26 cellular contexts compared by ENCODE assay signal in genomic region chr16:12433691-12434390, GRCh38.
A peak's percentile ranks its signal among the peaks of the same experiment; 100 is the strongest.
DNase-seq lines count a peak whose midpoint lies in the region; ATAC-seq and TF ChIP-seq lines count a peak whose summit lies in the region.
"Had no signal": no experiment of that assay in that cellular context is flagged by ENCODE, and none has a peak within 500 bp of the region (broad histone marks: within the 10 kb centered on the region; RNA-seq: fewer than 3 reads in every experiment).

No MANE protein-coding gene starts in this region.

- H3K4me3 ChIP-seq in neutrophil (ENCODE audit: low read depth in 1 of 2, low read length in 1 of 2) = no peak overlapping the region
- H3K4me3 ChIP-seq: SJCRH30 had no signal

- H3K4me1 Mint-ChIP-seq in IgD-negative memory B cell = peaks cover 9 to 22% (median 10%) of the 10 kb centered on the region in 3 donors

- H3K27ac ChIP-seq in cingulate gyrus (ENCODE audit: low read depth, low read length) (peak overlapping the region; percentile 33), neutrophil (peak overlapping the region; percentile 8)
- H3K27ac ChIP-seq: SJCRH30, WERI-Rb-1 had no signal

- H3K36me3 Mint-ChIP-seq in IgD-negative memory B cell = peaks cover 1% of the 10 kb centered on the region

- H3K4me1 ChIP-seq in neutrophil (ENCODE audit: control insufficient read depth in 1 of 2, insufficient read depth in 1 of 2, low read depth in 1 of 2, low read length in 1 of 2) = peaks cover 0 to 3% of the 10 kb centered on the region in 2 experiments
- H3K4me1 ChIP-seq: SJCRH30 had no signal

- no peak for ATAC-seq in GM18505 (IDR thresholded peaks at IDR 0.05; ENCODE audit: unreplicated experiment)
- ATAC-seq: esophagus mucosa; left ventricle myocardium superior; naive thymus-derived CD4-positive, alpha-beta T cell had no signal

- DNase-seq in Ammon's horn (ENCODE audit: low spot score) (peak; percentile 58), NCI-H226 (no peak), middle frontal gyrus (ENCODE audit: extremely low spot score, low spot score) (no peak), cerebellum (ENCODE audit: low spot score) (no peak)
- DNase-seq: activated CD4-positive, alpha-beta T cell treated with anti-CD3 and anti-CD28 coated beads for 48 hours; activated gamma-delta T cell; activated naive CD8-positive, alpha-beta T cell treated with anti-CD3 and anti-CD28 coated beads for 36 hours; aorta; CD8-positive, alpha-beta memory T cell; cortex of kidney; DMS153; H9; left ventricle myocardium superior; naive thymus-derived CD4-positive, alpha-beta T cell; NCI-H1436 treated with DMSO at 0.1 percent for 48 hours; NCI-H446 treated with DMSO at 0.1 percent for 48 hours; NCI-H774; SJCRH30; stimulated activated naive CD4-positive, alpha-beta T cell; T1000; WERI-Rb-1 had no signal

- no peaks in the 10 kb centered on the region for H3K9me3 ChIP-seq in neutrophil
- H3K9me3 ChIP-seq: SJCRH30 had no signal

- H3K27me3 Mint-ChIP-seq in IgD-negative memory B cell = no peaks in the 10 kb centered on the region
- H3K27me3 Mint-ChIP-seq: activated naive CD8-positive, alpha-beta T cell treated with anti-CD3 and anti-CD28 coated beads for 36 hours; CD8-positive, alpha-beta memory T cell; naive thymus-derived CD4-positive, alpha-beta T cell had no signal

- H3K27ac Mint-ChIP-seq in IgD-negative memory B cell = peak overlapping the region in 2 of 3 donors; percentile 54 to 89
- H3K27ac Mint-ChIP-seq: activated naive CD8-positive, alpha-beta T cell treated with anti-CD3 and anti-CD28 coated beads for 36 hours had no signal

- no peak for TF ChIP-seq POLR2A in GM18505 (IDR thresholded peaks at IDR 0.05; ENCODE audit: borderline replicate concordance, extremely low read depth, insufficient read depth, insufficient read length)

- no peaks in the 10 kb centered on the region for H3K9me3 Mint-ChIP-seq in IgD-negative memory B cell
- H3K9me3 Mint-ChIP-seq: activated naive CD8-positive, alpha-beta T cell treated with anti-CD3 and anti-CD28 coated beads for 36 hours; CD8-positive, alpha-beta memory T cell; H9 had no signal

- no peaks in the 10 kb centered on the region for H3K27me3 ChIP-seq in neutrophil
- H3K27me3 ChIP-seq: SJCRH30 had no signal

- no peaks in the 10 kb centered on the region for H3K36me3 ChIP-seq in neutrophil
- H3K36me3 ChIP-seq: SJCRH30, WERI-Rb-1 had no signal

- TF ChIP-seq CTCF in neutrophil (IDR thresholded peaks at IDR 0.05) = no peak

- H3K4me3 Mint-ChIP-seq in IgD-negative memory B cell = peak overlapping the region in 1 of 4 donors; percentile 68
- H3K4me3 Mint-ChIP-seq: activated naive CD8-positive, alpha-beta T cell treated with anti-CD3 and anti-CD28 coated beads for 36 hours; CD8-positive, alpha-beta memory T cell; H9; naive thymus-derived CD4-positive, alpha-beta T cell had no signal
